In genomic region chr20:18633411-18633810, GRCh38 we compare ENCODE assay signal across 33 cellular contexts.
"Had no signal": no experiment of that assay in that cellular context is flagged by ENCODE, and none has a peak within 500 bp of the region (broad histone marks: within the 10 kb centered on the region; RNA-seq: fewer than 3 reads in every experiment).

No MANE protein-coding gene starts in this region.

- H3K4me1 Mint-ChIP-seq: activated CD4-positive, alpha-beta memory T cell treated with anti-CD3 and anti-CD28 coated beads, Interleukin-2, amount 10 ng/mL, durations not matched to agents 7 days and 5 days; activated CD8-positive, alpha-beta memory T cell treated with anti-CD3 and anti-CD28 coated beads, Interleukin-2, amount 10 ng/mL, durations not matched to agents 7 days and 5 days had no signal

- H3K4me3 Mint-ChIP-seq: activated CD4-positive, alpha-beta memory T cell treated with anti-CD3 and anti-CD28 coated beads, Interleukin-2, amount 10 ng/mL, durations not matched to agents 7 days and 5 days; activated CD8-positive, alpha-beta memory T cell treated with anti-CD3 and anti-CD28 coated beads, Interleukin-2, amount 10 ng/mL, durations not matched to agents 7 days and 5 days; activated naive CD8-positive, alpha-beta T cell treated with anti-CD3 and anti-CD28 coated beads for 36 hours; activated T-helper 17 cell treated with anti-CD3 and anti-CD28 coated beads, Interleukin-2, amount 50 U/mL, for 72 hours; central memory CD8-positive, alpha-beta T cell had no signal

- ATAC-seq: activated CD8-positive, alpha-beta memory T cell treated with anti-CD3 and anti-CD28 coated beads, Interleukin-2, amount 10 ng/mL, durations not matched to agents 7 days and 5 days; activated T-helper 17 cell treated with anti-CD3 and anti-CD28 coated beads, Interleukin-2, amount 50 U/mL, for 72 hours; Right ventricle myocardium inferior; SK-N-SH treated with all-trans-retinoic acid at 6 μM for 48 hours had no signal

- H3K27me3 ChIP-seq: ascending aorta, cardiac muscle cell had no signal

- H3K9me3 Mint-ChIP-seq: activated CD4-positive, alpha-beta memory T cell treated with anti-CD3 and anti-CD28 coated beads, Interleukin-2, amount 10 ng/mL, durations not matched to agents 7 days and 5 days; activated naive CD8-positive, alpha-beta T cell treated with anti-CD3 and anti-CD28 coated beads for 36 hours; activated T-helper 17 cell treated with anti-CD3 and anti-CD28 coated beads, Interleukin-2, amount 50 U/mL, for 72 hours; central memory CD8-positive, alpha-beta T cell had no signal

- H3K4me1 ChIP-seq: ascending aorta had no signal

- H3K4me2 ChIP-seq: PC-9 had no signal

- DNase-seq: activated CD4-positive, alpha-beta memory T cell treated with anti-CD3 and anti-CD28 coated beads, Interleukin-2, amount 10 ng/mL, durations not matched to agents 7 days and 5 days; activated CD4-positive, alpha-beta T cell treated with anti-CD3 and anti-CD28 coated beads for 1 hour; activated CD4-positive, alpha-beta T cell treated with anti-CD3 and anti-CD28 coated beads for 48 hours; activated CD4-positive, CD25-positive, alpha-beta regulatory T cell; activated CD8-positive, alpha-beta memory T cell treated with anti-CD3 and anti-CD28 coated beads for 24 hours; activated CD8-positive, alpha-beta memory T cell treated with anti-CD3 and anti-CD28 coated beads, Interleukin-2, amount 10 ng/mL, durations not matched to agents 7 days and 5 days; activated CD8-positive, alpha-beta memory T cell treated with anti-CD3 and anti-CD28 coated beads, Interleukin-2, amount 50 U/mL, for 48 hours; activated effector memory CD4-positive, alpha-beta T cell treated with anti-CD3 and anti-CD28 coated beads, Interleukin-2, amount 50 U/mL, for 16 hours; activated naive CD4-positive, alpha-beta T cell; activated naive CD4-positive, alpha-beta T cell treated with anti-CD3 and anti-CD28 coated beads, Interleukin-2, amount 50 U/mL, for 16 hours; activated naive CD8-positive, alpha-beta T cell treated with anti-CD3 and anti-CD28 coated beads for 36 hours; activated T-cell treated with anti-CD3 and anti-CD28 coated beads, Interleukin-2, amount 50 U/mL, for 48 hours; Karpas-422; NCI-H1105; NCI-H1417 treated with DMSO at 0.1 percent for 48 hours; NCI-H1694 treated with DMSO at 0.1 percent for 48 hours; NCI-H2029; NCI-H345; NCI-H524 treated with DMSO at 0.1 percent for 48 hours; NCI-H748 treated with DMSO at 0.1 percent for 48 hours; PC-9; SIG-M5; T-helper 1 cell; T-helper 2 cell; T-helper 9 cell; WERI-Rb-1 had no signal

- H3K36me3 ChIP-seq: cardiac muscle cell, WERI-Rb-1 had no signal

- H3K27me3 Mint-ChIP-seq: activated CD4-positive, alpha-beta memory T cell treated with anti-CD3 and anti-CD28 coated beads, Interleukin-2, amount 10 ng/mL, durations not matched to agents 7 days and 5 days; activated CD8-positive, alpha-beta memory T cell treated with anti-CD3 and anti-CD28 coated beads, Interleukin-2, amount 10 ng/mL, durations not matched to agents 7 days and 5 days; activated naive CD8-positive, alpha-beta T cell treated with anti-CD3 and anti-CD28 coated beads for 36 hours; activated T-helper 17 cell treated with anti-CD3 and anti-CD28 coated beads, Interleukin-2, amount 50 U/mL, for 72 hours; central memory CD8-positive, alpha-beta T cell had no signal

- H3K27ac Mint-ChIP-seq: activated CD4-positive, alpha-beta memory T cell treated with anti-CD3 and anti-CD28 coated beads, Interleukin-2, amount 10 ng/mL, durations not matched to agents 7 days and 5 days; activated CD8-positive, alpha-beta memory T cell treated with anti-CD3 and anti-CD28 coated beads, Interleukin-2, amount 10 ng/mL, durations not matched to agents 7 days and 5 days; activated naive CD8-positive, alpha-beta T cell treated with anti-CD3 and anti-CD28 coated beads for 36 hours; activated T-helper 17 cell treated with anti-CD3 and anti-CD28 coated beads, Interleukin-2, amount 50 U/mL, for 72 hours had no signal

- H3K4me3 ChIP-seq: ascending aorta, cardiac muscle cell, PC-9 had no signal

- H3K27ac ChIP-seq: ascending aorta, cardiac muscle cell, PC-9, RWPE1, WERI-Rb-1 had no signal

- H2AFZ ChIP-seq: PC-9 had no signal
